ENCODE assay signal across 3 cellular contexts in the genomic region with DNA sequence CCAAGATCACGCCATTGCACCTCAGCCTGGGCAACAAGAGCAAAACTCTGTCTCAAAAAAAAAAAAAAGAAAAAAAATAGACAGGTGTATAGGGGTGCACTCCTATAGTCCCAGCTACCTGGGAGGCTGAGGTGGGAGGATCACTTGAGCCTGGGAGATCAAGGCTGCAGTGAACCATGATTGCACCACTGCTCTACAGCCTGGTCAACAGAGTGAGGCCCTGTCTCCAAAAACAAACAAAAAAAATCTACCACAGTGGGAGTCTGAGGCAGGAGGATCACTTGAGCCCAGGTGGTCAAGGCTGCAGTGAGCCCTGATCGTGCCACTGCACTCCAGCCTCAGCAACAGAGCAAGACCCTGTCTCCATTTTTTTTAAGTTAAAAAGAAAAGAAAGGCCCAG. TPM values are rescaled to one million over a fixed set of nuclear protein-coding genes. Genes with fewer than 3 reads are reported as not detected.
"Had no signal": no experiment of that assay in that cellular context is flagged by ENCODE, and none has a peak within 500 bp of the region (broad histone marks: within the 10 kb centered on the region; RNA-seq: fewer than 3 reads in every experiment).

No MANE protein-coding gene starts in this region.

RNA-seq across cellular contexts. Expression of a gene that starts 44.0 kb away (rescaled TPM):
- total RNA-seq: HT1080 had no signal

RNA-seq across cellular contexts. Expression of a gene that starts 59.7 kb away (rescaled TPM):
- total RNA-seq: HT1080, K562 had no signal
- polyA plus RNA-seq: IgD-negative memory B cell had no signal
